7 cellular contexts compared by ENCODE assay signal in genomic region chr2:218980800-218981389, GRCh38. TPM values are rescaled to one million over a fixed set of nuclear protein-coding genes. Genes with fewer than 3 reads are reported as not detected.
A peak's percentile ranks its signal among the peaks of the same experiment; 100 is the strongest.
DNase-seq lines count a peak whose midpoint lies in the region; ATAC-seq and TF ChIP-seq lines count a peak whose summit lies in the region.

No MANE protein-coding gene starts in this region.

- TF ChIP-seq CTCF in Calu3 (IDR thresholded peaks at IDR 0.05; ENCODE audit: unreplicated experiment) (no peak), nephron (IDR thresholded peaks at IDR 0.05; ENCODE audit: unreplicated experiment in 3 of 3) (no peak)

- H3K27me3 ChIP-seq in H7 (ENCODE audit: control insufficient read depth, insufficient read depth, low read length): peaks cover 88% of the 10 kb centered on the region

- BruUV-seq in Calu3 (replicated peaks; lab: Mats Ljungman, UMichigan): no TSS peak

- peak overlapping the region; percentile 51 for H3K4me3 Mint-ChIP-seq in Calu3 (ENCODE audit: low read depth, unreplicated experiment)
- H3K4me3 Mint-ChIP-seq in activated naive CD8-positive, alpha-beta T cell: peak overlapping the region; percentile 88
- H3K4me3 Mint-ChIP-seq in nephron: peak overlapping the region; percentile 72 to 77 (median 76)

- H3K27ac Mint-ChIP-seq in Calu3 (ENCODE audit: unreplicated experiment) (no peak overlapping the region), nephron (no peak overlapping the region)
- H3K27ac Mint-ChIP-seq in activated naive CD8-positive, alpha-beta T cell: no peak overlapping the region

- ATAC-seq in GM18867 (IDR thresholded peaks at IDR 0.05; ENCODE audit: unreplicated experiment): no peak

- peaks cover 28% of the 10 kb centered on the region for H3K4me1 Mint-ChIP-seq in Calu3 (ENCODE audit: low read depth, unreplicated experiment)
- peaks cover 37% of the 10 kb centered on the region for H3K4me1 Mint-ChIP-seq in activated naive CD8-positive, alpha-beta T cell (ENCODE audit: low read depth)
- peaks cover 13% of the 10 kb centered on the region for H3K4me1 Mint-ChIP-seq in nephron

- peaks cover 91% of the 10 kb centered on the region for H3K27me3 Mint-ChIP-seq in Calu3 (ENCODE audit: unreplicated experiment)
- peaks cover 37% of the 10 kb centered on the region for H3K27me3 Mint-ChIP-seq in activated naive CD8-positive, alpha-beta T cell
- peaks cover 97% of the 10 kb centered on the region for H3K27me3 Mint-ChIP-seq in nephron (ENCODE audit: low read depth)

- CTCF ChIA-PET in Calu3 (lab: Charles Lee): interaction anchor here (1.3 to 1.5 kb wide), 4 partner anchors 16 to 105 kb away, joined by 5 to 13 read pairs (median 6); no protein-coding TSS in a partner anchor

- H3K9me3 Mint-ChIP-seq in Calu3 (ENCODE audit: low read depth, unreplicated experiment): no peaks in the 10 kb centered on the region
- H3K9me3 Mint-ChIP-seq in activated naive CD8-positive, alpha-beta T cell (ENCODE audit: low read depth): no peaks in the 10 kb centered on the region
- H3K9me3 Mint-ChIP-seq in nephron: no peaks in the 10 kb centered on the region

- H3K36me3 Mint-ChIP-seq in Calu3 (ENCODE audit: insufficient read depth, unreplicated experiment) (peaks cover 9% of the 10 kb centered on the region), nephron (ENCODE audit: low read depth) (no peaks in the 10 kb centered on the region)
- no peaks in the 10 kb centered on the region for H3K36me3 Mint-ChIP-seq in activated naive CD8-positive, alpha-beta T cell

- intact Hi-C loops in Calu3 (cut with micrococcal nuclease; ENCODE audit: unreplicated experiment): loop anchor here (10.0 kb wide), 1 partner anchor 126 kb away; the partner anchor contains the start of gene WNT6

- H3K4me3 ChIP-seq in H7 (ENCODE audit: insufficient read depth, low read depth, low read length): peak overlapping the region; percentile 8; the same call in 1 of the 2 replicates

- no peak for DNase-seq in Calu3
- DNase-seq in H7: peak; percentile 59
- DNase-seq in NCI-H226: no peak
- DNase-seq in HK-2 (ENCODE audit: unreplicated experiment): no peak

- H3K36me3 ChIP-seq in H7 (replicated peaks; ENCODE audit: control insufficient read depth, insufficient read depth, low read length): no peaks in the 10 kb centered on the region

RNA-seq across cellular contexts. Expression of gene FEV, which starts 4.1 kb away (rescaled TPM):
- total RNA-seq in Calu3 (2022): not detected in 2 replicates
- not detected in 2 replicates for total RNA-seq in H7 (2014; rRNA removed; shearing (Covaris generic))

RNA-seq across cellular contexts. Expression of gene CRYBA2, which starts 12.3 kb away (rescaled TPM):
- not detected in 2 replicates for total RNA-seq in Calu3 (2022)
- not detected in 2 replicates for total RNA-seq in H7 (2014; rRNA removed; shearing (Covaris generic))

RNA-seq across cellular contexts. Expression of gene CDK5R2, which starts 21.4 kb away (rescaled TPM):
- total RNA-seq in Calu3 (2022): 0.59 and 0.86 TPM in 2 replicates
- 0.17 TPM in 1 of 2 replicates, not detected in the other for total RNA-seq in H7 (2014; rRNA removed; shearing (Covaris generic))
